9 cellular contexts compared by ENCODE assay signal in the genomic region with DNA sequence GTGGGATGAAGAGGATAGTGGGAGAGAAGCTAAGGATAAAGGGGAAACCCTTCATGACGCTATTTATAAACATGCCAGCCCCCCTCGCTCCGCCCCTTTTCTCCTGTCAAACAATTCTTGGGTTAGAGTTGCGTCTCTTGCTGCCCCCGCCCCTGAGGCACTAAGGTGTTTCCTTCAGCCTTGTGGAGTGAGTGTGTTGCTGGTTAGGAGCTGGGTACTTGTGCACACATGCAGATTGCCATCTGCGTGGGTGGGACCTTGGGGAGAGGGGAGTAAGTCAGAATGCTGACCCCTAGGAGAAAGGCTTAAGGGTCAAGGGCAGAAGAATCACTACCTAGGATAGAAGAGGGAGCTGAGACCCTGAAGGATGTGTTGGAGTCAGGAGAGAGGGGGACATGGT. TPM values are rescaled to one million over a fixed set of nuclear protein-coding genes. Genes with fewer than 3 reads are reported as not detected.
A peak's percentile ranks its signal among the peaks of the same experiment; 100 is the strongest.
DNase-seq lines count a peak whose midpoint lies in the region; ATAC-seq and TF ChIP-seq lines count a peak whose summit lies in the region.
"Had no signal": no experiment of that assay in that cellular context is flagged by ENCODE, and none has a peak within 500 bp of the region (broad histone marks: within the 10 kb centered on the region; RNA-seq: fewer than 3 reads in every experiment).

No MANE protein-coding gene starts in this region.

- no peak overlapping the region; a peak in 1 of 20 replicates for H3K4me3 ChIP-seq in BLaER1 treated with 17β-estradiol and CSF1 and Interleukin-3, amounts not matched to agents 10 nM and 100 nM
- peak overlapping the region; percentile 57 for H3K4me3 ChIP-seq in HUES48 (ENCODE audit: low read depth, low read length)
- H3K4me3 ChIP-seq: SJSA1 had no signal

- H3K4me2 ChIP-seq in BLaER1 treated with 17β-estradiol and CSF1 and Interleukin-3, amounts not matched to agents 10 nM and 100 nM = peak overlapping the region; percentile 84 to 99 (median 94)

- H3K4me1 ChIP-seq in BLaER1 treated with 17β-estradiol and CSF1 and Interleukin-3, amounts not matched to agents 10 nM and 100 nM = peaks cover 65 to 75% (median 69%) of the 10 kb centered on the region in 10 experiments
- peaks cover 42% of the 10 kb centered on the region for H3K4me1 ChIP-seq in HUES48 (ENCODE audit: control insufficient read depth, insufficient read depth, low read length)

- H3K4me3 Mint-ChIP-seq in central memory CD8-positive, alpha-beta T cell = peak overlapping the region; percentile 58
- H3K4me3 Mint-ChIP-seq in natural killer cell = peak overlapping the region; percentile 65

- H3K9me3 Mint-ChIP-seq in central memory CD8-positive, alpha-beta T cell = no peaks in the 10 kb centered on the region
- H3K9me3 Mint-ChIP-seq in natural killer cell = no peaks in the 10 kb centered on the region

- H3K27ac Mint-ChIP-seq in central memory CD8-positive, alpha-beta T cell (ENCODE audit: low read depth) = peak overlapping the region; percentile 58
- H3K27ac Mint-ChIP-seq in natural killer cell = peak overlapping the region; percentile 28 to 74

- peaks cover 0 to 56% (median 31%) of the 10 kb centered on the region in 11 experiments; a peak in 13 of 22 replicates for H4K20me1 ChIP-seq in BLaER1 treated with 17β-estradiol and CSF1 and Interleukin-3, amounts not matched to agents 10 nM and 100 nM

- ATAC-seq in central memory CD8-positive, alpha-beta T cell (replicated peaks; ENCODE audit: extremely low read depth, poor library complexity, severe bottlenecking) = no peak
- ATAC-seq in natural killer cell = no peak
- ATAC-seq in GM18519 (IDR thresholded peaks at IDR 0.05; ENCODE audit: low FRiP score, unreplicated experiment) = no peak

- intact Hi-C loops in natural killer cell (cut with micrococcal nuclease) = no loop called here

- peak overlapping the region in 1 of 11 experiments; percentile 44; a peak in 2 of 22 replicates for H3K27ac ChIP-seq in BLaER1 treated with 17β-estradiol and CSF1 and Interleukin-3, amounts not matched to agents 10 nM and 100 nM
- peak overlapping the region; percentile 76 for H3K27ac ChIP-seq in HUES48 (ENCODE audit: low read depth, low read length)
- H3K27ac ChIP-seq: SJSA1 had no signal

- no peaks in the 10 kb centered on the region for H3K27me3 ChIP-seq in BLaER1 treated with 17β-estradiol and CSF1 and Interleukin-3, amounts not matched to agents 10 nM and 100 nM
- no peaks in the 10 kb centered on the region for H3K27me3 ChIP-seq in HUES48 (ENCODE audit: control insufficient read depth, insufficient read depth, low read length)
- H3K27me3 ChIP-seq: SJSA1 had no signal

- H3K4me1 Mint-ChIP-seq in central memory CD8-positive, alpha-beta T cell = peaks cover 70% of the 10 kb centered on the region
- peaks cover 64 to 65% of the 10 kb centered on the region in 2 donors for H3K4me1 Mint-ChIP-seq in natural killer cell

- H3K36me3 ChIP-seq in BLaER1 treated with 17β-estradiol and CSF1 and Interleukin-3, amounts not matched to agents 10 nM and 100 nM = peaks cover 32 to 46% (median 35%) of the 10 kb centered on the region in 11 experiments
- H3K36me3 ChIP-seq in HUES48 (ENCODE audit: control insufficient read depth, insufficient read depth, low read length) = peaks cover 16% of the 10 kb centered on the region; the same call in 1 of the 2 replicates

- H3K36me3 Mint-ChIP-seq in central memory CD8-positive, alpha-beta T cell (ENCODE audit: insufficient read depth) = peaks cover 33% of the 10 kb centered on the region
- no peaks in the 10 kb centered on the region for H3K36me3 Mint-ChIP-seq in natural killer cell

- no peak for TF ChIP-seq CTCF in natural killer cell (IDR thresholded peaks at IDR 0.05)

- H3K9me3 ChIP-seq in BLaER1 treated with 17β-estradiol and CSF1 and Interleukin-3, amounts not matched to agents 10 nM and 100 nM (replicated peaks in 1 of 11) = no peaks in the 10 kb centered on the region
- H3K9me3 ChIP-seq in HUES48 (ENCODE audit: control insufficient read depth, insufficient read depth, low read length) = no peaks in the 10 kb centered on the region
- H3K9me3 ChIP-seq: SJSA1 had no signal

- no peaks in the 10 kb centered on the region for H3K27me3 Mint-ChIP-seq in central memory CD8-positive, alpha-beta T cell
- H3K27me3 Mint-ChIP-seq in natural killer cell (ENCODE audit: low read depth in 2 of 2) = no peaks in the 10 kb centered on the region

- H3K9ac ChIP-seq in BLaER1 treated with 17β-estradiol and CSF1 and Interleukin-3, amounts not matched to agents 10 nM and 100 nM = peak overlapping the region in 1 of 11 experiments; percentile 64; a peak in 1 of 22 replicates
- H3K9ac ChIP-seq in HUES48 (ENCODE audit: low read depth, low read length) = no peak overlapping the region

- no peak for DNase-seq in central memory CD8-positive, alpha-beta T cell (ENCODE audit: low spot score in 2 of 2)
- DNase-seq in natural killer cell (no peak), RPMI8226 (no peak), EL (no peak)
- DNase-seq in stimulated activated CD4-positive, alpha-beta T cell treated with anti-CD3 and anti-CD28 coated beads, Interleukin-1b, Interleukin-23, amount 100 ng/mL, for 48 hours = no peak

RNA-seq across cellular contexts. Expression of gene FOXJ2, which starts 5.4 kb away (rescaled TPM):
- 10 to 100 TPM; 27.8 to 28.5 (median 28.4) TPM for total RNA-seq in natural killer cell

RNA-seq across cellular contexts. Expression of gene C3AR1, which starts 28.2 kb away (rescaled TPM):
- total RNA-seq in natural killer cell = 10 to 100 TPM in 2 of 3 donors, 1 to 10 TPM in 1; 9.5 to 16.9 (median 13.0) TPM

RNA-seq across cellular contexts. Expression of gene NECAP1, which starts 44.1 kb away (rescaled TPM):
- 100 to 1,000 TPM; 100 to 122 (median 115) TPM for total RNA-seq in natural killer cell
